In the genomic region with DNA sequence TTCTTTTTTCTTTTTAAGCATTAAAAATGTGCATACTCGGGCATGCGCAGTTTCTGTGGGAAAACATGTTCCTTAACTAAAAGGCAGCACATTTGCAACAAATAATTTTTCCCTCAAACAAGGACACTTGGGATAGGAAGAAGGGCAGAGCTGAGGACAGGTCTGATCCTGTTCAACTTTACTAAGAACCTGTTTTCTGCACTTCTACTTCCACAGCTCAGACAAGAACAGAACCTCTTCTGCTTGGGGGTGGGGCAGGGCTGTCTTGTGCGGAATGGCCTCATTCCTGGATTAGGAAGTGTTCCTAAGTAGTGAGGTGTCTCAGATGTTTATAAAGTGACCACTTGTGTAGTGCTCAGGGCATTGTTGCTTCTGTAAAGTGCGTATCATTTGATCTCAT, we compare ENCODE assay signal across 17 cellular contexts. TPM values are rescaled to one million over a fixed set of nuclear protein-coding genes. Genes with fewer than 3 reads are reported as not detected.
DNase-seq lines count a peak whose midpoint lies in the region; ATAC-seq and TF ChIP-seq lines count a peak whose summit lies in the region.
"Had no signal": no experiment of that assay in that cellular context is flagged by ENCODE, and none has a peak within 500 bp of the region (broad histone marks: within the 10 kb centered on the region; RNA-seq: fewer than 3 reads in every experiment).

No MANE protein-coding gene starts in this region.

- no peak overlapping the region for H3K4me3 Mint-ChIP-seq in CD4-positive, alpha-beta T cell
- H3K4me3 Mint-ChIP-seq in GM23338 = no peak overlapping the region
- H3K4me3 Mint-ChIP-seq: CD4-positive, alpha-beta memory T cell; stimulated activated effector memory CD8-positive, alpha-beta T cell treated with anti-CD3 and anti-CD28 coated beads, Interleukin-12 subunit alpha, Interleukin-12 subunit beta, amount 100 ng/mL, for 72 hours; T-cell had no signal

- ATAC-seq in CD4-positive, alpha-beta T cell (ENCODE audit: poor library complexity) = no peak
- ATAC-seq in GM23338 (no peak), HG03378 (IDR thresholded peaks at IDR 0.05; ENCODE audit: unreplicated experiment) (no peak)
- ATAC-seq: stimulated activated effector memory CD8-positive, alpha-beta T cell treated with anti-CD3 and anti-CD28 coated beads, Interleukin-12 subunit alpha, Interleukin-12 subunit beta, amount 100 ng/mL, for 72 hours; T-cell had no signal

- no peak for TF ChIP-seq POLR2A in esophagus squamous epithelium (IDR thresholded peaks at IDR 0.05)

- WGBS in esophagus squamous epithelium, 2 donors = 41 to 48% methylated on average over 4 of the region's 4 CpGs

- H3K4me1 ChIP-seq in GM23338 (ENCODE audit: insufficient read depth) (no peaks in the 10 kb centered on the region), esophagus squamous epithelium (peaks cover 10 to 64% (median 19%) of the 10 kb centered on the region in 3 donors)

- no peak overlapping the region for H3K27ac ChIP-seq in CD4-positive, alpha-beta T cell (ENCODE audit: low read depth, low read length)
- peak overlapping the region; percentile 78; the same call in 1 of the 2 replicates for H3K27ac ChIP-seq in GM23338 (ENCODE audit: low read depth)
- peak overlapping the region in 3 of 4 donors; percentile 45 to 63 (median 60) for H3K27ac ChIP-seq in esophagus squamous epithelium
- H3K27ac ChIP-seq: HL-60, PC-9, skin epidermis, testis had no signal

- H3K79me2 ChIP-seq in GM23338 (replicated peaks; ENCODE audit: insufficient read depth) = peaks cover 99% of the 10 kb centered on the region

- H3K27me3 Mint-ChIP-seq in CD4-positive, alpha-beta T cell = no peaks in the 10 kb centered on the region
- peaks cover 1% of the 10 kb centered on the region for H3K27me3 Mint-ChIP-seq in GM23338 (ENCODE audit: insufficient read depth, low read depth, poor library complexity)
- H3K27me3 Mint-ChIP-seq: CD4-positive, alpha-beta memory T cell; T-cell had no signal

- intact Hi-C loops in CD4-positive, alpha-beta T cell (cut with DNase I, micrococcal nuclease) = no loop called here
- intact Hi-C loops in esophagus squamous epithelium (cut with DNase I) = no loop called here

- no peak overlapping the region for H3K4me2 ChIP-seq in GM23338
- H3K4me2 ChIP-seq: PC-9 had no signal

- H4K20me1 ChIP-seq in GM23338 (replicated peaks; ENCODE audit: insufficient read depth) = peaks cover 81% of the 10 kb centered on the region

- peaks cover 44% of the 10 kb centered on the region for H3K4me1 Mint-ChIP-seq in CD4-positive, alpha-beta T cell (ENCODE audit: low read depth)
- no peaks in the 10 kb centered on the region; the same call in 2 of the 3 replicates for H3K4me1 Mint-ChIP-seq in GM23338

- H3K4me3 ChIP-seq in GM23338 (no peak overlapping the region), esophagus squamous epithelium (no peak overlapping the region)
- H3K4me3 ChIP-seq: PC-9, skin epidermis, testis had no signal

- POLR2A ChIA-PET in CD4-positive, alpha-beta T cell (lab: Charles Lee) = interaction anchor here (1.1 kb wide), 1 partner anchor 19 kb away, joined by 4 read pairs; a partner anchor contains a TSS

- H3K9me2 ChIP-seq in GM23338 (ENCODE audit: insufficient read depth) = no peaks in the 10 kb centered on the region

- no peaks in the 10 kb centered on the region for H3K9me3 Mint-ChIP-seq in CD4-positive, alpha-beta T cell
- no peaks in the 10 kb centered on the region for H3K9me3 Mint-ChIP-seq in GM23338
- H3K9me3 Mint-ChIP-seq: stimulated activated effector memory CD8-positive, alpha-beta T cell treated with anti-CD3 and anti-CD28 coated beads, Interleukin-12 subunit alpha, Interleukin-12 subunit beta, amount 100 ng/mL, for 72 hours; T-cell had no signal

- peaks cover 39% of the 10 kb centered on the region for H3K36me3 ChIP-seq in GM23338 (ENCODE audit: insufficient read depth)
- peaks cover 6 to 62% (median 29%) of the 10 kb centered on the region in 3 donors for H3K36me3 ChIP-seq in esophagus squamous epithelium

- CTCF ChIA-PET in CD4-positive, alpha-beta T cell (lab: Charles Lee) = no interaction called here

- H3K36me3 Mint-ChIP-seq in CD4-positive, alpha-beta T cell (ENCODE audit: low read depth) = peaks cover 68% of the 10 kb centered on the region
- peaks cover 52% of the 10 kb centered on the region for H3K36me3 Mint-ChIP-seq in GM23338 (ENCODE audit: low read depth)

- no peak overlapping the region for H2AFZ ChIP-seq in GM23338
- H2AFZ ChIP-seq: PC-9 had no signal

- DNase-seq in CD4-positive, alpha-beta T cell = no peak
- no peak for DNase-seq in GM23338 (ENCODE audit: low spot score)
- no peak for DNase-seq in esophagus squamous epithelium (lab: John Stamatoyannopoulos, UW)
- no peak for DNase-seq in NCI-H1092 treated with DMSO at 0.1 percent for 48 hours (lab: John Stamatoyannopoulos, UW)
- DNase-seq: activated CD4-positive, CD25-positive, alpha-beta regulatory T cell treated with anti-CD3 and anti-CD28 coated beads, Interleukin-2, amount 50 U/mL, for 72 hours; activated effector memory CD4-positive, alpha-beta T cell treated with Interleukin-2 at 50 U/mL for 16 hours; CD4-positive, alpha-beta memory T cell; NCI-H2081 treated with DMSO at 0.1 percent for 48 hours; occipital lobe; PC-9; stimulated activated CD4-positive, alpha-beta T cell treated with anti-CD3 and anti-CD28 coated beads, Interleukin-1b, Interleukin-23, amount 100 ng/mL, for 48 hours; T-cell; testis had no signal

- H3K9me3 ChIP-seq in CD4-positive, alpha-beta T cell (ENCODE audit: control insufficient read depth, low read length) = no peaks in the 10 kb centered on the region
- no peaks in the 10 kb centered on the region for H3K9me3 ChIP-seq in esophagus squamous epithelium
- H3K9me3 ChIP-seq: testis had no signal

- no peak for TF ChIP-seq CTCF in CD4-positive, alpha-beta T cell (IDR thresholded peaks at IDR 0.05)
- TF ChIP-seq CTCF in GM23338 (conservative IDR thresholded peaks at IDR 0.05; ENCODE audit: low read depth in 2 of 2) (no peak), esophagus squamous epithelium (IDR thresholded peaks at IDR 0.05) (no peak)

- H3K27me3 ChIP-seq in CD4-positive, alpha-beta T cell (ENCODE audit: control insufficient read depth, insufficient read depth, low read length) = no peaks in the 10 kb centered on the region
- H3K27me3 ChIP-seq in GM23338 (ENCODE audit: insufficient read depth) = no peaks in the 10 kb centered on the region
- H3K27me3 ChIP-seq in esophagus squamous epithelium = no peaks in the 10 kb centered on the region
- H3K27me3 ChIP-seq: testis had no signal

- H3F3A ChIP-seq in GM23338 (replicated peaks; ENCODE audit: low read depth) = peaks cover 6% of the 10 kb centered on the region; the same call in 1 of the 2 replicates

- peak overlapping the region; percentile 13 for H3K27ac Mint-ChIP-seq in CD4-positive, alpha-beta T cell
- no peak overlapping the region for H3K27ac Mint-ChIP-seq in GM23338
- H3K27ac Mint-ChIP-seq: stimulated activated effector memory CD8-positive, alpha-beta T cell treated with anti-CD3 and anti-CD28 coated beads, Interleukin-12 subunit alpha, Interleukin-12 subunit beta, amount 100 ng/mL, for 72 hours; T-cell had no signal

TF ChIP-seq in GM23338, 12 proteins besides CTCF, POLR2A, EP300 and RAD21:
- TF ChIP-seq POLR2AphosphoS5 (IDR thresholded peaks at IDR 0.05; ENCODE audit: low read depth) (no peak), STAT1 (IDR thresholded peaks at IDR 0.05; ENCODE audit: unreplicated experiment) (no peak)

RNA-seq across cellular contexts. Expression of a gene that starts 18.3 kb away (rescaled TPM):
- 100 to 1,000 TPM; 195 to 200 TPM for total RNA-seq in CD4-positive, alpha-beta T cell
- 82.2 and 109 TPM in 2 replicates for total RNA-seq in GM23338 (2014; rRNA removed; shearing (Covaris generic))
- 76.5 and 85.2 TPM in 2 replicates for polyA plus RNA-seq in GM23338 (2016; fragmentation: Nextera tagmentation; extraction: Ambion mirVana)
- 10 to 100 TPM; 40.5 to 80.1 (median 59.2) TPM for total RNA-seq in esophagus squamous epithelium

RNA-seq across cellular contexts. Expression of a gene that starts 18.6 kb away (rescaled TPM):
- 100 to 1,000 TPM; 238 to 246 TPM for total RNA-seq in CD4-positive, alpha-beta T cell
- 29.6 and 37.7 TPM in 2 replicates for total RNA-seq in GM23338 (2014; rRNA removed; shearing (Covaris generic))
- 102 and 110 TPM in 2 replicates for polyA plus RNA-seq in GM23338 (2016; fragmentation: Nextera tagmentation; extraction: Ambion mirVana)
- 10 to 100 TPM; 11.6 to 47.3 (median 32.1) TPM for total RNA-seq in esophagus squamous epithelium

RNA-seq across cellular contexts. Expression of a gene that starts 39.1 kb away (rescaled TPM):
- 10 to 100 TPM; 21.7 to 23.0 TPM for total RNA-seq in CD4-positive, alpha-beta T cell
- total RNA-seq in GM23338 (2014; rRNA removed; shearing (Covaris generic)) = 9.1 and 15.5 TPM in 2 replicates
- polyA plus RNA-seq in GM23338 (2016; fragmentation: Nextera tagmentation; extraction: Ambion mirVana) = 54.6 and 63.8 TPM in 2 replicates
- total RNA-seq in esophagus squamous epithelium = 10 to 100 TPM; 34.0 to 76.3 (median 48.8) TPM

RNA-seq across cellular contexts. Expression of a gene that starts 39.7 kb away (rescaled TPM):
- total RNA-seq in CD4-positive, alpha-beta T cell = 1 to 10 TPM; 2.4 to 2.9 TPM
- 12.9 and 14.6 TPM in 2 replicates for total RNA-seq in GM23338 (2014; rRNA removed; shearing (Covaris generic))
- polyA plus RNA-seq in GM23338 (2016; fragmentation: Nextera tagmentation; extraction: Ambion mirVana) = 17.8 and 18.4 TPM in 2 replicates
- 1 to 10 TPM; 1.9 to 9.4 (median 8.3) TPM for total RNA-seq in esophagus squamous epithelium

RNA-seq across cellular contexts. Expression of a gene that starts 48.9 kb away (rescaled TPM):
- 1,000 to 10,000 TPM; 1,509 to 1,565 TPM for total RNA-seq in CD4-positive, alpha-beta T cell
- total RNA-seq in GM23338 (2014; rRNA removed; shearing (Covaris generic)) = 575 and 895 TPM in 2 replicates
- polyA plus RNA-seq in GM23338 (2016; fragmentation: Nextera tagmentation; extraction: Ambion mirVana) = 3,204 and 3,480 TPM in 2 replicates
- total RNA-seq in esophagus squamous epithelium = 1,000 to 10,000 TPM in 2 of 4 donors, 100 to 1,000 TPM in 2; 572 to 1,565 (median 1,059) TPM
